ENCODE assay signal across 17 cellular contexts in the genomic region with DNA sequence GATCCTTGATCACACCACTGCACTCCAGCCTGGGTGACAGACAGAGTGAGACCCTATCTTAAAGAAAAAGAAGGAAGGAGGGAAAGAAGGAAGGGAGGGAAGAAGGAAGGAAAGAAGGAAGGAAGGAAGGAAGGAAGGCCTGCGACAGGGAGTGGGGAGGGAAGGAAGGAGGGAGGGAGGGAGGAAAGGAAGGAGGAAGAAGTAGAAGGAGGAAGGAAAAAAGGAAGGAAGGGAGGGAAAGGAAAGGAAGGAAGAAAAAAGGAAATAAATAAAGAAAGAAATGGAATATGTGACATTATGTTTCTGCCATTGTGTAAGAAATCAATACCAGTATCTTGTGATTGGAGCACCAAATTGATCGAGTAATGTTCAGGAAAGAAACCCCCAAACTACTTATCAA. TPM values are rescaled to one million over a fixed set of nuclear protein-coding genes. Genes with fewer than 3 reads are reported as not detected.
DNase-seq lines count a peak whose midpoint lies in the region; ATAC-seq and TF ChIP-seq lines count a peak whose summit lies in the region.
"Had no signal": no experiment of that assay in that cellular context is flagged by ENCODE, and none has a peak within 500 bp of the region (broad histone marks: within the 10 kb centered on the region; RNA-seq: fewer than 3 reads in every experiment).

No MANE protein-coding gene starts in this region.

- H3K4me1 ChIP-seq in Caco-2 = peaks cover 66% of the 10 kb centered on the region
- H3K4me1 ChIP-seq in ascending aorta = peaks cover 13 to 69% of the 10 kb centered on the region in 2 donors
- peaks cover 74 to 78% of the 10 kb centered on the region in 2 experiments for H3K4me1 ChIP-seq in neutrophil (ENCODE audit: control insufficient read depth in 1 of 2, insufficient read depth in 1 of 2, low read depth in 1 of 2, low read length in 1 of 2)

- H3K9me3 Mint-ChIP-seq in CD14-positive monocyte = peaks cover 0 to 5% (median 2%) of the 10 kb centered on the region in 7 donors
- H3K9me3 Mint-ChIP-seq in Caco-2 (ENCODE audit: unreplicated experiment) = peaks cover 7% of the 10 kb centered on the region
- H3K9me3 Mint-ChIP-seq: IgD-negative memory B cell had no signal

- H3K36me3 Mint-ChIP-seq in CD14-positive monocyte = peaks cover 3 to 4% of the 10 kb centered on the region in 2 donors
- H3K36me3 Mint-ChIP-seq in Caco-2 (ENCODE audit: insufficient read depth, unreplicated experiment) = peaks cover 18% of the 10 kb centered on the region
- H3K36me3 Mint-ChIP-seq: IgD-negative memory B cell had no signal

- peaks cover 44% of the 10 kb centered on the region for H3K4me1 Mint-ChIP-seq in CD14-positive monocyte
- H3K4me1 Mint-ChIP-seq in Caco-2 (ENCODE audit: low read depth, unreplicated experiment) = peaks cover 41% of the 10 kb centered on the region

- no peak overlapping the region for H3K4me3 Mint-ChIP-seq in CD14-positive monocyte
- H3K4me3 Mint-ChIP-seq in Caco-2 (ENCODE audit: unreplicated experiment) = no peak overlapping the region
- H3K4me3 Mint-ChIP-seq: IgD-negative memory B cell had no signal

- DNase-seq in CD14-positive monocyte (ENCODE audit: low spot score) = no peak
- DNase-seq in Caco-2 = no peak
- DNase-seq in ascending aorta (ENCODE audit: low spot score in 2 of 2) = no peak
- DNase-seq in G401 (ENCODE audit: low spot score) = no peak
- DNase-seq in sciatic nerve (ENCODE audit: low spot score) = no peak
- no peak for DNase-seq in NCI-H1092 (lab: John Stamatoyannopoulos, UW)
- DNase-seq in mesenteric fat pad (ENCODE audit: low spot score) = no peak
- DNase-seq: AML-193, H7, NCI-H1417, NCI-H2029, NCI-H2171 treated with DMSO at 0.1 percent for 48 hours, NCI-H446 treated with DMSO at 0.1 percent for 48 hours, NCI-H774, SJCRH30 had no signal

- TF ChIP-seq CTCF in CD14-positive monocyte (IDR thresholded peaks at IDR 0.05) (no peak), Caco-2 (IDR thresholded peaks at IDR 0.05; ENCODE audit: insufficient read depth in 1 of 2, low read depth in 1 of 2, low read length in 1 of 2, severe bottlenecking in 1 of 2, unreplicated experiment in 1 of 2) (no peak), ascending aorta (IDR thresholded peaks at IDR 0.05) (no peak), neutrophil (IDR thresholded peaks at IDR 0.05) (no peak)

- H3K36me3 ChIP-seq in Caco-2 (ENCODE audit: control insufficient read depth, insufficient read depth, low read length) (no peaks in the 10 kb centered on the region), ascending aorta (no peaks in the 10 kb centered on the region), neutrophil (no peaks in the 10 kb centered on the region)
- H3K36me3 ChIP-seq: SJCRH30 had no signal

- peak overlapping the region; percentile 77 to 84 for H3K27ac ChIP-seq in ascending aorta
- H3K27ac ChIP-seq in neutrophil = peak overlapping the region; percentile 83
- H3K27ac ChIP-seq: SJCRH30 had no signal

- H3K27me3 ChIP-seq in Caco-2 (replicated peaks; ENCODE audit: control insufficient read depth, insufficient read depth, low read length) (no peaks in the 10 kb centered on the region), ascending aorta (no peaks in the 10 kb centered on the region), neutrophil (no peaks in the 10 kb centered on the region)
- H3K27me3 ChIP-seq: SJCRH30 had no signal

- POLR2A ChIA-PET in Caco-2 (lab: Charles Lee) = no interaction called here

- H3K27me3 Mint-ChIP-seq in CD14-positive monocyte (ENCODE audit: low read depth in 3 of 3) (peaks cover 0 to 2% (median 0%) of the 10 kb centered on the region in 3 donors), Caco-2 (ENCODE audit: insufficient read depth, unreplicated experiment) (no peaks in the 10 kb centered on the region)
- H3K27me3 Mint-ChIP-seq: IgD-negative memory B cell had no signal

- intact Hi-C loops in CD14-positive monocyte (cut with micrococcal nuclease) (no loop called here), Caco-2 (cut with micrococcal nuclease; ENCODE audit: unreplicated experiment) (no loop called here), ascending aorta (cut with DNase I) (no loop called here), sciatic nerve (cut with DNase I) (no loop called here)

- H3K4me3 ChIP-seq in Caco-2 (ENCODE audit: low read depth, low read length) (no peak overlapping the region), ascending aorta (no peak overlapping the region), neutrophil (ENCODE audit: low read depth in 1 of 2, low read length in 1 of 2) (no peak overlapping the region)
- H3K4me3 ChIP-seq: SJCRH30 had no signal

- ATAC-seq in sciatic nerve = no peak

- no peaks in the 10 kb centered on the region for H3K9me3 ChIP-seq in Caco-2
- H3K9me3 ChIP-seq in ascending aorta = no peaks in the 10 kb centered on the region
- no peaks in the 10 kb centered on the region for H3K9me3 ChIP-seq in neutrophil
- H3K9me3 ChIP-seq: SJCRH30 had no signal

- H3K27ac Mint-ChIP-seq in CD14-positive monocyte = peak overlapping the region in 5 of 7 donors; percentile 70 to 81 (median 76)
- peak overlapping the region; percentile 17 for H3K27ac Mint-ChIP-seq in Caco-2 (ENCODE audit: unreplicated experiment)
- H3K27ac Mint-ChIP-seq: IgD-negative memory B cell had no signal

- CTCF ChIA-PET in Caco-2 (lab: Charles Lee) = no interaction called here

- in situ Hi-C loops in G401 (cut with HindIII; ENCODE audit: low sequenced_read_pairs) = no loop called here

- BruUV-seq in Caco-2 (replicated peaks; lab: Mats Ljungman, UMichigan) = no TSS peak

RNA-seq across cellular contexts. Expression of a gene that starts 16.2 kb away (rescaled TPM):
- 10 to 100 TPM in 1 of 2 donors, 1 to 10 TPM in 1; 9.6 to 11.6 TPM for polyA plus RNA-seq in CD14-positive monocyte
- total RNA-seq in Caco-2 (2022) = 80.8 and 100 TPM in 2 replicates
- 112 TPM for total RNA-seq in ascending aorta
- total RNA-seq in G401 (2014; rRNA removed; shearing (Covaris generic)) = 61.3 and 98.1 TPM in 2 replicates
- 141 TPM for total RNA-seq in sciatic nerve
- total RNA-seq in mesenteric fat pad = 67.4 TPM
